In the genomic region with DNA sequence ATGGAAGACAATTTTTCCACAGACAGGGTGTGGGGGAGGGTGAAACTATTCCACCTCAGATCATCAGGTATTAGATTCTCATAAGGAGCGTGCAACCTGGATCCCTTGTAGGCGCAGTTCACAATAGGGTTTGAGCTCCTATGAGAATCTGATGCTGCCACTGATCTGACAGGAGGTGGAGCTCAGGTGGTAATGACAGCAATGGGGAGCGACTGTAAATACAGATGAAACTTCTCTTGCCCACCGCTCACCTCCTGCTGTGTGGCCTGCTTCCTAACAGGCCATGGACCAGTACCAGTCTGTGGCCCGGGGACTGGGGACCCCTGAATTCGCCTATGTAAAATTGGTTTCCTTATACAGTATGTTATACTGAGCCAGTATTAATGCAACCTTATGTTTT, we compare ENCODE assay signal across 26 cellular contexts. TPM values are rescaled to one million over a fixed set of nuclear protein-coding genes. Genes with fewer than 3 reads are reported as not detected.
A peak's percentile ranks its signal among the peaks of the same experiment; 100 is the strongest.
DNase-seq lines count a peak whose midpoint lies in the region; ATAC-seq, FAIRE-seq and TF ChIP-seq lines count a peak whose summit lies in the region.
"Had no signal": no experiment of that assay in that cellular context is flagged by ENCODE, and none has a peak within 500 bp of the region (broad histone marks: within the 10 kb centered on the region; RNA-seq: fewer than 3 reads in every experiment).

No MANE protein-coding gene starts in this region.

- TF ChIP-seq RAD21 in HepG2 (CRISPR knock-in tag; IDR thresholded peaks at IDR 0.05): no peak

- peaks cover 95% of the 10 kb centered on the region for H3K79me2 ChIP-seq in HepG2 (ENCODE audit: insufficient read depth, low read length)
- peaks cover 93% of the 10 kb centered on the region for H3K79me2 ChIP-seq in neural progenitor cell (ENCODE audit: low read depth)

- TF ChIP-seq EP300 in HepG2 (IDR thresholded peaks at IDR 0.05; ENCODE audit: low read depth in 2 of 2, low read length in 2 of 2): no peak
- TF ChIP-seq EP300 in HepG2 (CRISPR knock-in tag; IDR thresholded peaks at IDR 0.05; ENCODE audit: borderline replicate concordance): no peak

- H3K4me3 ChIP-seq in HepG2 (replicated peaks in 1 of 3; ENCODE audit: insufficient read depth in 1 of 3, low read depth in 2 of 3, low read length in 3 of 3) (no peak overlapping the region), right lobe of liver (no peak overlapping the region), endodermal cell (ENCODE audit: low read length) (peak overlapping the region; percentile 11), neural progenitor cell (no peak overlapping the region)
- H3K4me3 ChIP-seq: BLaER1, GM12878 had no signal

- peaks cover 16% of the 10 kb centered on the region for H3K36me3 Mint-ChIP-seq in endodermal cell (ENCODE audit: low read depth)
- peaks cover 21% of the 10 kb centered on the region for H3K36me3 Mint-ChIP-seq in neural crest cell (ENCODE audit: low read depth)
- peaks cover 0 to 5% (median 0%) of the 10 kb centered on the region in 3 donors for H3K36me3 Mint-ChIP-seq in naive thymus-derived CD8-positive, alpha-beta T cell
- H3K36me3 Mint-ChIP-seq in neural progenitor cell: peaks cover 43% of the 10 kb centered on the region
- H3K36me3 Mint-ChIP-seq: CD14-positive monocyte; CD4-positive, alpha-beta memory T cell; CD4-positive, CD25-positive, alpha-beta regulatory T cell; CD8-positive, alpha-beta memory T cell had no signal

- CTCF ChIA-PET in HepG2 (lab: Yijun Ruan, JAX; ENCODE audit: low intra/inter-chr PET ratio, low total read pairs): no interaction called here

- H3K4me2 ChIP-seq in HepG2 (ENCODE audit: low read depth, low read length) (no peak overlapping the region), neural progenitor cell (no peak overlapping the region)
- H3K4me2 ChIP-seq: BLaER1 had no signal

- H3K4me1 ChIP-seq in HepG2 (ENCODE audit: insufficient read depth, low read length): peaks cover 94% of the 10 kb centered on the region
- peaks cover 0 to 6% (median 2%) of the 10 kb centered on the region in 4 donors for H3K4me1 ChIP-seq in right lobe of liver
- peaks cover 37% of the 10 kb centered on the region for H3K4me1 ChIP-seq in endodermal cell (ENCODE audit: control insufficient read depth, insufficient read depth, low read length)
- peaks cover 28% of the 10 kb centered on the region for H3K4me1 ChIP-seq in neural progenitor cell
- H3K4me1 ChIP-seq: BLaER1 had no signal

- DNase-seq in HepG2 (ENCODE audit: low spot score) (no peak), right lobe of liver (no peak), endodermal cell (no peak), neural crest cell (ENCODE audit: low read depth, low spot score) (no peak), HuH-7.5 (ENCODE audit: low spot score) (no peak), neural progenitor cell (ENCODE audit: low spot score) (no peak)
- DNase-seq in naive thymus-derived CD8-positive, alpha-beta T cell: no peak
- DNase-seq: 8988T; ACHN; C1 segment of cervical spinal cord; CD4-positive, alpha-beta memory T cell; CD4-positive, CD25-positive, alpha-beta regulatory T cell; CD8-positive, alpha-beta memory T cell; COR-L47; DMS 273 treated with DMSO at 0.1 percent for 48 hours; DMS153; DMS53; DMS79; DND-41 had no signal

- H3K9me3 Mint-ChIP-seq in endodermal cell: peaks cover 5% of the 10 kb centered on the region
- peaks cover 7% of the 10 kb centered on the region for H3K9me3 Mint-ChIP-seq in neural crest cell
- peaks cover 0 to 11% (median 0%) of the 10 kb centered on the region in 9 donors for H3K9me3 Mint-ChIP-seq in naive thymus-derived CD8-positive, alpha-beta T cell
- H3K9me3 Mint-ChIP-seq in neural progenitor cell: peaks cover 35% of the 10 kb centered on the region

- 97% methylated on average over 6 of the region's 6 CpGs for WGBS in HepG2 (ENCODE audit: low lambda C conversion rate)
- WGBS in right lobe of liver (ENCODE audit: insufficient coverage, low coverage, low lambda C conversion rate, missing lambda C conversion rate): 93% methylated on average over 2 of the region's 6 CpGs
- WGBS in endodermal cell (ENCODE audit: insufficient coverage in 1 of 2, insufficient read length in 1 of 2), 2 experiments: 93 to 100% methylated on average over 4 to 6 of the region's 6 CpGs

- ATAC-seq in HepG2: no peak
- no peak for ATAC-seq in right lobe of liver
- ATAC-seq in naive thymus-derived CD8-positive, alpha-beta T cell: no peak
- ATAC-seq: GM12878 had no signal

- H3K36me3 ChIP-seq in HepG2 (replicated peaks in 1 of 2; ENCODE audit: control insufficient read depth in 1 of 2, insufficient read depth in 2 of 2, low read length in 2 of 2) (peaks cover 4% of the 10 kb centered on the region in 2 experiments; a peak in 4 of 5 replicates), right lobe of liver (no peaks in the 10 kb centered on the region), endodermal cell (ENCODE audit: control insufficient read depth, insufficient read depth, low read length) (peaks cover 26% of the 10 kb centered on the region), neural progenitor cell (peaks cover 3% of the 10 kb centered on the region)
- H3K36me3 ChIP-seq: BE2C, BLaER1 had no signal

- intact Hi-C loops in HepG2 (cut with micrococcal nuclease; ENCODE audit: unreplicated experiment): no loop called here
- intact Hi-C loops in right lobe of liver (cut with DNase I): no loop called here

- H4K20me1 ChIP-seq in HepG2 (ENCODE audit: insufficient read depth, low read length): no peaks in the 10 kb centered on the region
- H4K20me1 ChIP-seq in neural progenitor cell (ENCODE audit: low read depth): peaks cover 81% of the 10 kb centered on the region
- H4K20me1 ChIP-seq: BLaER1 had no signal

- no peak overlapping the region for H3K4me3 Mint-ChIP-seq in endodermal cell
- H3K4me3 Mint-ChIP-seq in neural crest cell: peak overlapping the region; percentile 39
- no peak overlapping the region for H3K4me3 Mint-ChIP-seq in naive thymus-derived CD8-positive, alpha-beta T cell
- H3K4me3 Mint-ChIP-seq in neural progenitor cell: no peak overlapping the region
- H3K4me3 Mint-ChIP-seq: CD14-positive monocyte; CD4-positive, alpha-beta memory T cell; CD4-positive, CD25-positive, alpha-beta regulatory T cell; CD8-positive, alpha-beta memory T cell had no signal

- POLR2A ChIA-PET in HepG2 (lab: Yijun Ruan, JAX): interaction anchor here (3.0 kb wide), 1 partner anchor 13 kb away, joined by 21 read pairs; no protein-coding TSS in a partner anchor
- POLR2A ChIA-PET in naive thymus-derived CD8-positive, alpha-beta T cell (lab: Charles Lee): no interaction called here

- H3K27ac ChIP-seq in HepG2 (ENCODE audit: extremely low read length, insufficient read depth, low read length): no peak overlapping the region
- no peak overlapping the region for H3K27ac ChIP-seq in right lobe of liver
- no peak overlapping the region for H3K27ac ChIP-seq in endodermal cell (ENCODE audit: low read depth, low read length)
- no peak overlapping the region for H3K27ac ChIP-seq in neural progenitor cell
- H3K27ac ChIP-seq: BLaER1 had no signal

- H3F3A ChIP-seq in neural progenitor cell (ENCODE audit: low read depth): peaks cover 27% of the 10 kb centered on the region

- H3K27me3 ChIP-seq in HepG2 (ENCODE audit: control insufficient read depth in 1 of 2, insufficient read depth in 2 of 2, low read length in 2 of 2) (no peaks in the 10 kb centered on the region), right lobe of liver (no peaks in the 10 kb centered on the region), endodermal cell (ENCODE audit: control insufficient read depth, insufficient read depth, low read length, poor library complexity, severe bottlenecking) (no peaks in the 10 kb centered on the region), neural progenitor cell (no peaks in the 10 kb centered on the region)
- H3K27me3 ChIP-seq: BE2C, BLaER1 had no signal

- H3K27ac Mint-ChIP-seq in endodermal cell (no peak overlapping the region), neural crest cell (ENCODE audit: unreplicated experiment) (no peak overlapping the region), neural progenitor cell (no peak overlapping the region)
- H3K27ac Mint-ChIP-seq in naive thymus-derived CD8-positive, alpha-beta T cell: no peak overlapping the region
- H3K27ac Mint-ChIP-seq: CD14-positive monocyte; CD4-positive, alpha-beta memory T cell; CD4-positive, CD25-positive, alpha-beta regulatory T cell; CD8-positive, alpha-beta memory T cell had no signal

- no peak for FAIRE-seq in HepG2 (lab: Jason Lieb, UNC)
- FAIRE-seq: A204.1, G401.6, GM12878, GM18507 had no signal

- TF ChIP-seq POLR2A in HepG2 (IDR thresholded peaks at IDR 0.05; ENCODE audit: insufficient read depth in 1 of 2, low read depth in 2 of 2, low read length in 2 of 2) (no peak), right lobe of liver (IDR thresholded peaks at IDR 0.05) (no peak)

- BruUV-seq in HepG2 (replicated peaks; lab: Mats Ljungman, UMichigan): no TSS peak

- H2AFZ ChIP-seq in HepG2 (ENCODE audit: low read length) (no peak overlapping the region), neural progenitor cell (replicated peaks) (no peak overlapping the region)

- in situ Hi-C loops in HepG2 (cut with HindIII; ENCODE audit: extremely low pct_ligation_motif_present, low pct_unique_long_range_greater_than_20kb): no loop called here

- no peak overlapping the region for H3K9ac ChIP-seq in HepG2 (ENCODE audit: insufficient read depth, low read depth, low read length)
- H3K9ac ChIP-seq in endodermal cell (ENCODE audit: extremely low read depth, low read length, poor library complexity, severe bottlenecking): no peak overlapping the region
- no peak overlapping the region for H3K9ac ChIP-seq in neural progenitor cell
- H3K9ac ChIP-seq: BLaER1 had no signal

- peaks cover 38% of the 10 kb centered on the region for H3K4me1 Mint-ChIP-seq in endodermal cell
- H3K4me1 Mint-ChIP-seq in neural crest cell: peaks cover 80% of the 10 kb centered on the region
- no peaks in the 10 kb centered on the region for H3K4me1 Mint-ChIP-seq in naive thymus-derived CD8-positive, alpha-beta T cell
- peaks cover 71% of the 10 kb centered on the region for H3K4me1 Mint-ChIP-seq in neural progenitor cell
- H3K4me1 Mint-ChIP-seq: CD14-positive monocyte; CD4-positive, alpha-beta memory T cell; CD4-positive, CD25-positive, alpha-beta regulatory T cell; CD8-positive, alpha-beta memory T cell had no signal

- H3K27me3 Mint-ChIP-seq in endodermal cell (ENCODE audit: insufficient read depth): no peaks in the 10 kb centered on the region
- no peaks in the 10 kb centered on the region for H3K27me3 Mint-ChIP-seq in neural crest cell (ENCODE audit: low read depth)
- H3K27me3 Mint-ChIP-seq in naive thymus-derived CD8-positive, alpha-beta T cell: peaks cover 5 to 15% (median 12%) of the 10 kb centered on the region in 5 donors
- H3K27me3 Mint-ChIP-seq in neural progenitor cell (ENCODE audit: insufficient read depth, low read depth): peaks cover 13% of the 10 kb centered on the region

- no peak for TF ChIP-seq CTCF in HepG2 (CRISPR knock-in tag; IDR thresholded peaks at IDR 0.05)
- TF ChIP-seq CTCF in right lobe of liver (IDR thresholded peaks at IDR 0.05): no peak
- no peak for TF ChIP-seq CTCF in endodermal cell (conservative IDR thresholded peaks at IDR 0.05)
- TF ChIP-seq CTCF in neural crest cell (conservative IDR thresholded peaks at IDR 0.05): no peak
- no peak for TF ChIP-seq CTCF in neural progenitor cell (IDR thresholded peaks at IDR 0.05)

- H3K9me3 ChIP-seq in HepG2 (ENCODE audit: low read length): no peaks in the 10 kb centered on the region
- H3K9me3 ChIP-seq in right lobe of liver: no peaks in the 10 kb centered on the region
- H3K9me3 ChIP-seq in endodermal cell (ENCODE audit: control insufficient read depth, low read length): peaks cover 11% of the 10 kb centered on the region
- H3K9me3 ChIP-seq in neural progenitor cell (ENCODE audit: low read depth): no peaks in the 10 kb centered on the region
- H3K9me3 ChIP-seq: BE2C had no signal

RNA-seq across cellular contexts. Expression of a gene that starts 27.3 kb away (rescaled TPM):
- total RNA-seq in HepG2 (2016; rRNA removed; fragmentation: Illumina TruSeq; extraction: Trizol): 36.0 and 40.1 TPM in 2 replicates
- total RNA-seq in HepG2 (2016; cell fraction: cytosol; rRNA removed; fragmentation: Illumina TruSeq; extraction: Trizol; ENCODE audit: low read depth): 13.0 and 13.9 TPM in 2 replicates
- 36.8 and 38.9 TPM in 2 replicates for total RNA-seq in HepG2 (2016; cell fraction: insoluble cytoplasmic fraction; rRNA removed; fragmentation: Illumina TruSeq; extraction: Trizol)
- 37.8 and 40.8 TPM in 2 replicates for total RNA-seq in HepG2 (2016; cell fraction: membrane; rRNA removed; fragmentation: Illumina TruSeq; extraction: Trizol)
- total RNA-seq in HepG2 (2016; cell fraction: nucleus; rRNA removed; fragmentation: Illumina TruSeq; extraction: Trizol): 35.5 and 39.9 TPM in 2 replicates
- polyA plus RNA-seq in HepG2 (2011; rRNA removed): 22.6 and 27.3 TPM in 2 replicates
- polyA plus RNA-seq in HepG2 (2011; cell fraction: cytosol; rRNA removed): 9.9 and 16.5 TPM in 2 replicates
- polyA plus RNA-seq in HepG2 (2011; cell fraction: nucleus; rRNA removed): 15.6 and 16.3 TPM in 2 replicates
- polyA plus RNA-seq in HepG2 (2012): 28.6 and 31.7 TPM in 2 replicates
- polyA plus RNA-seq in HepG2 (2016; cell fraction: cytosol; fragmentation: Illumina TruSeq; extraction: Trizol; ENCODE audit: low read depth): 10.7 and 15.9 TPM in 2 replicates
- 49.4 and 50.1 TPM in 2 replicates for polyA plus RNA-seq in HepG2 (2016; cell fraction: insoluble cytoplasmic fraction; fragmentation: Illumina TruSeq; extraction: Trizol; ENCODE audit: low read depth)
- 27.3 and 31.7 TPM in 2 replicates for polyA plus RNA-seq in HepG2 (2016; cell fraction: membrane; fragmentation: Illumina TruSeq; extraction: Trizol; ENCODE audit: low read depth)
- 72.4 and 76.7 TPM in 2 replicates for polyA plus RNA-seq in HepG2 (2016; cell fraction: nucleus; fragmentation: Illumina TruSeq; extraction: Trizol; ENCODE audit: insufficient read depth, low read depth)
- 8.6 and 12.9 TPM in 2 replicates for polyA minus RNA-seq in HepG2 (2011; rRNA and poly(A)+ RNA removed; ENCODE audit: low replicate concordance)
- polyA minus RNA-seq in HepG2 (2011; cell fraction: cytosol; rRNA and poly(A)+ RNA removed): 10.9 and 11.8 TPM in 2 replicates
- 32.4 and 33.1 TPM in 2 replicates for polyA minus RNA-seq in HepG2 (2011; cell fraction: nucleus; rRNA and poly(A)+ RNA removed)
- 1 to 10 TPM; 4.4 to 9.9 (median 5.8) TPM for total RNA-seq in right lobe of liver
- total RNA-seq in endodermal cell: 10 to 100 TPM; 24.9 to 30.3 TPM
- polyA plus RNA-seq in endodermal cell (2013, experiment 1 of 2): 32.9 TPM
- 32.6 TPM for polyA plus RNA-seq in endodermal cell (2013, experiment 2 of 2)
- total RNA-seq in neural crest cell: 28.5 and 28.9 TPM in 2 replicates
- 10 to 100 TPM; 13.4 to 14.3 TPM for total RNA-seq in naive thymus-derived CD8-positive, alpha-beta T cell
- polyA plus RNA-seq in naive thymus-derived CD8-positive, alpha-beta T cell: 1 to 10 TPM; 2.3 to 4.6 (median 3.2) TPM
- total RNA-seq in neural progenitor cell (ENCODE audit: low replicate concordance): 29.4 and 36.3 TPM in 2 replicates

RNA-seq across cellular contexts. Expression of a gene that starts 40.6 kb away (rescaled TPM):
- total RNA-seq in HepG2 (2016; rRNA removed; fragmentation: Illumina TruSeq; extraction: Trizol): 61.2 and 64.2 TPM in 2 replicates
- total RNA-seq in HepG2 (2016; cell fraction: cytosol; rRNA removed; fragmentation: Illumina TruSeq; extraction: Trizol; ENCODE audit: low read depth): 22.9 and 28.7 TPM in 2 replicates
- 62.9 and 63.8 TPM in 2 replicates for total RNA-seq in HepG2 (2016; cell fraction: insoluble cytoplasmic fraction; rRNA removed; fragmentation: Illumina TruSeq; extraction: Trizol)
- total RNA-seq in HepG2 (2016; cell fraction: membrane; rRNA removed; fragmentation: Illumina TruSeq; extraction: Trizol): 43.0 and 57.1 TPM in 2 replicates
- 118 and 132 TPM in 2 replicates for total RNA-seq in HepG2 (2016; cell fraction: nucleus; rRNA removed; fragmentation: Illumina TruSeq; extraction: Trizol)
- 26.8 and 31.3 TPM in 2 replicates for polyA plus RNA-seq in HepG2 (2011; rRNA removed)
- polyA plus RNA-seq in HepG2 (2011; cell fraction: cytosol; rRNA removed): 20.4 and 21.0 TPM in 2 replicates
- polyA plus RNA-seq in HepG2 (2011; cell fraction: nucleus; rRNA removed): 110 and 130 TPM in 2 replicates
- polyA plus RNA-seq in HepG2 (2012): 47.0 and 84.0 TPM in 2 replicates
- 10.7 and 14.3 TPM in 2 replicates for polyA plus RNA-seq in HepG2 (2016; cell fraction: cytosol; fragmentation: Illumina TruSeq; extraction: Trizol; ENCODE audit: low read depth)
- 38.8 and 51.0 TPM in 2 replicates for polyA plus RNA-seq in HepG2 (2016; cell fraction: insoluble cytoplasmic fraction; fragmentation: Illumina TruSeq; extraction: Trizol; ENCODE audit: low read depth)
- polyA plus RNA-seq in HepG2 (2016; cell fraction: membrane; fragmentation: Illumina TruSeq; extraction: Trizol; ENCODE audit: low read depth): 17.8 and 18.3 TPM in 2 replicates
- polyA plus RNA-seq in HepG2 (2016; cell fraction: nucleus; fragmentation: Illumina TruSeq; extraction: Trizol; ENCODE audit: insufficient read depth, low read depth): 158 and 174 TPM in 2 replicates
- polyA minus RNA-seq in HepG2 (2011; rRNA and poly(A)+ RNA removed; ENCODE audit: low replicate concordance): 1.5 and 97.9 TPM in 2 replicates
- polyA minus RNA-seq in HepG2 (2011; cell fraction: cytosol; rRNA and poly(A)+ RNA removed): 60.3 and 64.2 TPM in 2 replicates
- 142 and 160 TPM in 2 replicates for polyA minus RNA-seq in HepG2 (2011; cell fraction: nucleus; rRNA and poly(A)+ RNA removed)
- 10 to 100 TPM in 2 of 6 experiments, 1 to 10 TPM in 4; 1.6 to 19.5 (median 6.5) TPM for total RNA-seq in right lobe of liver
- 100 to 1,000 TPM in 1 of 2 donors, 10 to 100 TPM in 1; 86.4 to 106 TPM for total RNA-seq in endodermal cell
- polyA plus RNA-seq in endodermal cell (2013, experiment 1 of 2): 37.0 TPM
- 37.3 TPM for polyA plus RNA-seq in endodermal cell (2013, experiment 2 of 2)
- total RNA-seq in neural crest cell: 132 and 143 TPM in 2 replicates
- 1 to 10 TPM; 1.1 TPM for total RNA-seq in naive thymus-derived CD8-positive, alpha-beta T cell
- under 1 TPM; 0.05 to 0.41 (median 0.13) TPM for polyA plus RNA-seq in naive thymus-derived CD8-positive, alpha-beta T cell
- 30.8 and 33.2 TPM in 2 replicates for total RNA-seq in neural progenitor cell (ENCODE audit: low replicate concordance)
- polyA plus RNA-seq: CD14-positive monocyte; CD4-positive, alpha-beta memory T cell had no signal
